ENCODE assay signal across 8 cellular contexts in genomic region chr5:78537821-78538220, GRCh38.
DNase-seq lines count a peak whose midpoint lies in the region; ATAC-seq and TF ChIP-seq lines count a peak whose summit lies in the region.

No MANE protein-coding gene starts in this region.

- peak; percentile 54 for TF ChIP-seq CTCF in LNCAP (IDR thresholded peaks at IDR 0.05)
- peak; percentile 41 to 71 (median 49) for TF ChIP-seq CTCF in tibial nerve (IDR thresholded peaks at IDR 0.05)

- no peaks in the 10 kb centered on the region for H3K27me3 ChIP-seq in tibial nerve
- H3K27me3 ChIP-seq in aorta (ENCODE audit: control insufficient read depth in 1 of 2, insufficient read depth in 2 of 2, low read length in 1 of 2), result no peaks in the 10 kb centered on the region

- H3K9me3 ChIP-seq in tibial nerve (no peaks in the 10 kb centered on the region), aorta (ENCODE audit: control insufficient read depth, low read length) (no peaks in the 10 kb centered on the region)

- intact Hi-C loops in aorta (cut with DNase I), result loop anchor here (5.0 to 10.0 kb wide), 7 partner anchors 51 to 424 kb away; partner anchors contain the start of gene LHFPL2 (in 1 of the 2)

- H3K4me3 ChIP-seq in tibial nerve (no peak overlapping the region), aorta (ENCODE audit: low read length in 2 of 2) (no peak overlapping the region)

- H3K36me3 ChIP-seq in tibial nerve, result no peaks in the 10 kb centered on the region
- no peaks in the 10 kb centered on the region for H3K36me3 ChIP-seq in aorta (ENCODE audit: control insufficient read depth in 1 of 2, insufficient read depth in 2 of 2, low read length in 1 of 2)

- ATAC-seq in aorta (ENCODE audit: low FRiP score), result no peak
- no peak for ATAC-seq in GM21528 (IDR thresholded peaks at IDR 0.05; ENCODE audit: low FRiP score, unreplicated experiment)

- no peak for TF ChIP-seq POLR2A in tibial nerve (IDR thresholded peaks at IDR 0.05)

- peak overlapping the region in 2 of 4 donors; percentile 36 to 91 for H3K27ac ChIP-seq in tibial nerve
- no peak overlapping the region for H3K27ac ChIP-seq in aorta (ENCODE audit: low read depth in 1 of 2, low read length in 2 of 2)

- no peak for TF ChIP-seq EP300 in tibial nerve (IDR thresholded peaks at IDR 0.05)

- 21 to 33% methylated on average over 5 of the region's 5 CpGs for WGBS in tibial nerve, 2 donors
- WGBS in aorta, 2 donors, result 27 to 35% methylated on average over 5 of the region's 5 CpGs

- DNase-seq in NCI-H2107 treated with DMSO at 0.1 percent for 48 hours (lab: John Stamatoyannopoulos, UW; ENCODE audit: unreplicated experiment) (peak; percentile 57), NCI-H2107 (lab: John Stamatoyannopoulos, UW) (no peak), amniotic epithelial cell (ENCODE audit: low read depth) (peak; percentile 62), iPS-NIHi7 (ENCODE audit: extremely low spot score) (peak; percentile 64), tibial nerve (ENCODE audit: low spot score in 2 of 2) (no peak), aorta (no peak)

- peaks cover 0 to 80% (median 40%) of the 10 kb centered on the region in 4 donors for H3K4me1 ChIP-seq in tibial nerve
- no peaks in the 10 kb centered on the region for H3K4me1 ChIP-seq in aorta (ENCODE audit: control insufficient read depth in 1 of 2, insufficient read depth in 2 of 2, low read length in 2 of 2)

Comparison
In these comparisons a context has a peak if more than half of its experiments do, and no peak if none do; other contexts are left out.
1. DNase-seq: peak in NCI-H2107 treated with DMSO at 0.1 percent for 48 hours (single experiment), amniotic epithelial cell (single experiment) and iPS-NIHi7 (single experiment); none in NCI-H2107 (single experiment), tibial nerve (0 of 2) and aorta (0 of 2).